In the genomic region with DNA sequence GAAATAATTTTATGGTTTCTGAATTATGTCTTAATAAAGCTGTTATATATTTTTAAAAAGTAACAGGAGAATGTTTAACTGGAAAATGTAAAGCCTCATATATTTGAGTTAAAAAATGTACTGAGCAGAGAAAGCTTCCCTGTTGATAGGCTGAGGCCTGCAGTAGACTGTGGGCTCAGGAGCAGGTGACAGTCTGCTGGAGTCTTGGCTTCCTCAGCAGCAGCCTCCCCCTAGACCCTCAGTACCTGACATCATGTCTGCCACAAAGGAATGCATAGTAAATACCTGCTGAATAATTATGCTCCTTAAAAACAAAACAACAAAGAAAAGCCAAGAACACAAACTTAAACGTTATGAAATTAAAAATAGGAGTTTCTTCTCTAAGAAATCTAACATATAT, we compare ENCODE assay signal across 31 cellular contexts.
"Had no signal": no experiment of that assay in that cellular context is flagged by ENCODE, and none has a peak within 500 bp of the region (broad histone marks: within the 10 kb centered on the region; RNA-seq: fewer than 3 reads in every experiment).

No MANE protein-coding gene starts in this region.

- H3K4me1 ChIP-seq: parathyroid adenoma, psoas muscle, right lobe of liver, sigmoid colon, suprapubic skin, testis, transverse colon, upper lobe of right lung, uterus had no signal

- H3K4me1 Mint-ChIP-seq: natural killer cell; neural progenitor cell; stimulated activated naive CD8-positive, alpha-beta T cell treated with anti-CD3 and anti-CD28 coated beads, Interleukin-15, amount 100 ng/mL, for 72 hours had no signal

- H3K36me3 ChIP-seq: neural progenitor cell, ovary, right lobe of liver, sigmoid colon, spleen, suprapubic skin, tibial artery, transverse colon, upper lobe of right lung, uterus had no signal

- H3K36me3 Mint-ChIP-seq: natural killer cell, neural progenitor cell, type B pancreatic cell had no signal

- H3K9me3 ChIP-seq: ovary, psoas muscle, right lobe of liver, sigmoid colon, spleen, suprapubic skin, testis, tibial artery, transverse colon, upper lobe of right lung, uterus had no signal

- H3K27me3 ChIP-seq: neural progenitor cell, ovary, right lobe of liver, sigmoid colon, spleen, suprapubic skin, testis, tibial artery, transverse colon, upper lobe of right lung, uterus had no signal

- H3K4me3 Mint-ChIP-seq: natural killer cell; nephron; neural progenitor cell; stimulated activated memory B cell treated with anti-CD40 and anti-IgM and Interleukin-4, amounts not matched to agents 10 μg/mL and 1 μg/mL and 100 μg/mL, for 72 hours; stimulated activated naive CD8-positive, alpha-beta T cell treated with anti-CD3 and anti-CD28 coated beads, Interleukin-15, amount 100 ng/mL, for 72 hours; type B pancreatic cell had no signal

- ATAC-seq: natural killer cell; psoas muscle; right cardiac atrium; right lobe of liver; stimulated activated memory B cell treated with anti-CD40 and anti-IgM and Interleukin-4, amounts not matched to agents 10 μg/mL and 1 μg/mL and 100 μg/mL, for 72 hours; stimulated activated naive CD8-positive, alpha-beta T cell treated with anti-CD3 and anti-CD28 coated beads, Interleukin-15, amount 100 ng/mL, for 72 hours; stimulated activated naive CD8-positive, alpha-beta T cell treated with anti-CD3 and anti-CD28 coated beads, Interleukin-15, Interleukin-2, amounts not matched to agents 100 U/mL and 50 U/mL, for 24 hours; upper lobe of right lung had no signal

- H3K27ac Mint-ChIP-seq: natural killer cell; nephron; neural progenitor cell; progenitor cell of endocrine pancreas; stimulated activated memory B cell treated with anti-CD40 and anti-IgM and Interleukin-4, amounts not matched to agents 10 μg/mL and 1 μg/mL and 100 μg/mL, for 72 hours; type B pancreatic cell had no signal

- H3K9me3 Mint-ChIP-seq: natural killer cell; nephron; neural progenitor cell; stimulated activated memory B cell treated with anti-CD40 and anti-IgM and Interleukin-4, amounts not matched to agents 10 μg/mL and 1 μg/mL and 100 μg/mL, for 72 hours; type B pancreatic cell had no signal

- H3K27ac ChIP-seq: neural progenitor cell, ovary, parathyroid adenoma, psoas muscle, right lobe of liver, sigmoid colon, spleen, suprapubic skin, testis, tibial artery, transverse colon, upper lobe of right lung, uterus had no signal

- H3K4me3 ChIP-seq: neural progenitor cell, ovary, psoas muscle, right lobe of liver, sigmoid colon, smooth muscle cell, spleen, suprapubic skin, testis, tibial artery, transverse colon, upper lobe of right lung, uterus had no signal

- H3K27me3 Mint-ChIP-seq: progenitor cell of endocrine pancreas; stimulated activated memory B cell treated with anti-CD40 and anti-IgM and Interleukin-4, amounts not matched to agents 10 μg/mL and 1 μg/mL and 100 μg/mL, for 72 hours; stimulated activated naive CD8-positive, alpha-beta T cell treated with anti-CD3 and anti-CD28 coated beads, Interleukin-15, amount 100 ng/mL, for 72 hours had no signal

- DNase-seq: natural killer cell; occipital lobe; ovary; posterior cingulate gyrus; psoas muscle; right cardiac atrium; right lobe of liver; sigmoid colon; spleen; stimulated activated CD4-positive, alpha-beta T cell treated with anti-CD3 and anti-CD28 coated beads, Interleukin-12 subunit alpha, Interleukin-12 subunit beta, amount 100 ng/mL, for 4 hours; stimulated activated CD4-positive, alpha-beta T cell treated with anti-CD3 and anti-CD28 coated beads, Interleukin-1b, Interleukin-23, amount 100 ng/mL, for 48 hours; stimulated activated CD4-positive, alpha-beta T cell treated with anti-CD3 and anti-CD28 coated beads, Interleukin-4, amount 100 ng/mL, for 1 hour; stimulated activated CD4-positive, alpha-beta T cell treated with anti-CD3 and anti-CD28 coated beads, Interleukin-4, amount 100 ng/mL, for 4 hours; stimulated activated CD8-positive, alpha-beta memory T cell treated with anti-CD3 and anti-CD28 coated beads, Interleukin-4, amount 100 ng/mL, for 48 hours; stimulated activated naive CD4-positive, alpha-beta T cell; stimulated activated naive CD8-positive, alpha-beta T cell treated with anti-CD3 and anti-CD28 coated beads, Interleukin-15, amount 100 ng/mL, for 72 hours; stimulated activated naive CD8-positive, alpha-beta T cell treated with anti-CD3 and anti-CD28 coated beads, Interleukin-15, Interleukin-2, amounts not matched to agents 100 U/mL and 50 U/mL, for 24 hours; substantia nigra; testis; tibial artery; transverse colon; upper lobe of right lung; uterus had no signal
